16 cellular contexts compared by ENCODE assay signal in genomic region chr5:116824751-116825438, GRCh38.
DNase-seq lines count a peak whose midpoint lies in the region; ATAC-seq, FAIRE-seq and TF ChIP-seq lines count a peak whose summit lies in the region.
"Had no signal": no experiment of that assay in that cellular context is flagged by ENCODE, and none has a peak within 500 bp of the region (broad histone marks: within the 10 kb centered on the region; RNA-seq: fewer than 3 reads in every experiment).

No MANE protein-coding gene starts in this region.

- POLR2A ChIA-PET in MCF 10A (lab: Yijun Ruan, JAX): no interaction called here

- H3K4me1 ChIP-seq in mammary epithelial cell (ENCODE audit: insufficient read depth, low read length) (no peaks in the 10 kb centered on the region), iPS-20b (ENCODE audit: insufficient read depth, low read length) (peaks cover 28% of the 10 kb centered on the region), Karpas-422 (ENCODE audit: low read length) (no peaks in the 10 kb centered on the region)

- H3K9ac ChIP-seq in mammary epithelial cell (ENCODE audit: insufficient read depth, low read length) (no peak overlapping the region), iPS-20b (ENCODE audit: low read depth, low read length) (no peak overlapping the region), Karpas-422 (ENCODE audit: low read length) (no peak overlapping the region)

- WGBS in mammary epithelial cell (ENCODE audit: low coverage, missing lambda C conversion rate): 67% methylated on average over 3 of the region's 3 CpGs

- H3K27me3 ChIP-seq in mammary epithelial cell (ENCODE audit: insufficient read depth, low read length) (no peaks in the 10 kb centered on the region), bronchial epithelial cell (ENCODE audit: control insufficient read depth, insufficient read depth, low read length) (no peaks in the 10 kb centered on the region), iPS-20b (ENCODE audit: insufficient read depth, low read length) (no peaks in the 10 kb centered on the region), Karpas-422 (ENCODE audit: low read length) (no peaks in the 10 kb centered on the region)

- no peak overlapping the region for H3K27ac ChIP-seq in mammary epithelial cell (ENCODE audit: insufficient read depth, low read depth, low read length)
- peak overlapping the region; percentile 51 for H3K27ac ChIP-seq in iPS-20b (ENCODE audit: low read length)
- H3K27ac ChIP-seq in Karpas-422 (ENCODE audit: low read length): no peak overlapping the region
- H3K27ac ChIP-seq: 22Rv1 had no signal

- H3K27ac Mint-ChIP-seq in MCF 10A (ENCODE audit: low read depth, unreplicated experiment): no peak overlapping the region
- H3K27ac Mint-ChIP-seq in stimulated activated effector memory CD8-positive, alpha-beta T cell treated with anti-CD3 and anti-CD28 coated beads, Interleukin-12 subunit alpha, Interleukin-12 subunit beta, amount 100 ng/mL, for 72 hours: no peak overlapping the region
- H3K27ac Mint-ChIP-seq: CD14-positive monocyte; CD8-positive, alpha-beta T cell had no signal

- H2AFZ ChIP-seq in mammary epithelial cell (ENCODE audit: low read depth, low read length) (no peak overlapping the region), Karpas-422 (ENCODE audit: low read length) (no peak overlapping the region)

- no peaks in the 10 kb centered on the region for H3K4me1 Mint-ChIP-seq in MCF 10A (ENCODE audit: insufficient read depth, unreplicated experiment)
- H3K4me1 Mint-ChIP-seq in stimulated activated effector memory CD8-positive, alpha-beta T cell treated with anti-CD3 and anti-CD28 coated beads, Interleukin-12 subunit alpha, Interleukin-12 subunit beta, amount 100 ng/mL, for 72 hours: no peaks in the 10 kb centered on the region
- H3K4me1 Mint-ChIP-seq: CD14-positive monocyte had no signal

- H3K4me3 ChIP-seq in mammary epithelial cell (replicated peaks in 1 of 3; ENCODE audit: insufficient read depth in 1 of 3, low read depth in 2 of 3, low read length in 3 of 3) (no peak overlapping the region), bronchial epithelial cell (ENCODE audit: low read depth, low read length) (no peak overlapping the region), iPS-20b (ENCODE audit: low read length) (no peak overlapping the region), Karpas-422 (ENCODE audit: low read length) (no peak overlapping the region)
- H3K4me3 ChIP-seq: K562 had no signal

- intact Hi-C loops in mammary epithelial cell (cut with micrococcal nuclease): no loop called here
- intact Hi-C loops in MCF 10A (cut with micrococcal nuclease): no loop called here

- no peak overlapping the region for H3K4me3 Mint-ChIP-seq in MCF 10A (ENCODE audit: unreplicated experiment)
- H3K4me3 Mint-ChIP-seq in stimulated activated effector memory CD8-positive, alpha-beta T cell treated with anti-CD3 and anti-CD28 coated beads, Interleukin-12 subunit alpha, Interleukin-12 subunit beta, amount 100 ng/mL, for 72 hours: no peak overlapping the region
- H3K4me3 Mint-ChIP-seq: CD14-positive monocyte; CD8-positive, alpha-beta T cell had no signal

- H3K79me2 ChIP-seq in mammary epithelial cell (ENCODE audit: insufficient read depth, low read length) (no peaks in the 10 kb centered on the region), Karpas-422 (ENCODE audit: low read length) (no peaks in the 10 kb centered on the region)

- peak; percentile 21 for ATAC-seq in stimulated activated effector memory CD8-positive, alpha-beta T cell treated with anti-CD3 and anti-CD28 coated beads, Interleukin-12 subunit alpha, Interleukin-12 subunit beta, amount 100 ng/mL, for 72 hours
- no peak for ATAC-seq in GM19463 (IDR thresholded peaks at IDR 0.05; ENCODE audit: unreplicated experiment)
- ATAC-seq: CD8-positive, alpha-beta T cell; K562 had no signal

- H4K20me1 ChIP-seq in mammary epithelial cell (ENCODE audit: insufficient read depth, low read length) (no peaks in the 10 kb centered on the region), Karpas-422 (ENCODE audit: insufficient read depth, low read depth, low read length) (no peaks in the 10 kb centered on the region)

- no peaks in the 10 kb centered on the region for H3K27me3 Mint-ChIP-seq in MCF 10A (ENCODE audit: insufficient read depth, unreplicated experiment)

- dilution Hi-C loops in mammary epithelial cell (cut with HindIII; ENCODE audit: low sequenced_read_pairs): no loop called here

- CTCF ChIA-PET in mammary epithelial cell (lab: Charles Lee; ENCODE audit: low non-redundant PET): no interaction called here
- CTCF ChIA-PET in MCF 10A (lab: Yijun Ruan, JAX): interaction anchor here (1.0 kb wide), 1 partner anchor 23 kb away, joined by 3 read pairs; no protein-coding TSS in a partner anchor

- in situ Hi-C loops in mammary epithelial cell (cut with MboI; ENCODE audit: low sequenced_read_pairs in 2 of 2) (no loop called here), GM13976 (cut with MboI; ENCODE audit: low sequenced_read_pairs, unreplicated experiment) (no loop called here)

- H3K4me2 ChIP-seq in mammary epithelial cell (ENCODE audit: insufficient read depth, low read depth, low read length) (no peak overlapping the region), Karpas-422 (ENCODE audit: low read depth, low read length, poor library complexity, severe bottlenecking) (no peak overlapping the region)

- no peaks in the 10 kb centered on the region for H3K9me2 ChIP-seq in Karpas-422 (replicated peaks; ENCODE audit: insufficient read depth, low read length)

- no peak for FAIRE-seq in bronchial epithelial cell (lab: Jason Lieb, UNC)
- FAIRE-seq: D721Med, K562 had no signal

- no peak for TF ChIP-seq CTCF in mammary epithelial cell (conservative IDR thresholded peaks at IDR 0.05 in 1 of 2, IDR thresholded peaks at IDR 0.05 in 1 of 2; ENCODE audit: extremely low read depth in 1 of 2, insufficient read depth in 1 of 2, low read depth in 1 of 2, low read length in 2 of 2)
- TF ChIP-seq CTCF in MCF 10A (IDR thresholded peaks at IDR 0.05; ENCODE audit: unreplicated experiment): no peak
- TF ChIP-seq CTCF in bronchial epithelial cell (IDR thresholded peaks at IDR 0.05; ENCODE audit: insufficient read depth, low read length, severe bottlenecking): no peak
- no peak for TF ChIP-seq CTCF in GM13976 (IDR thresholded peaks at IDR 0.05; ENCODE audit: borderline replicate concordance, control extremely low read depth, extremely low read depth, insufficient read depth, missing control alignments)

- no peaks in the 10 kb centered on the region for H3K36me3 Mint-ChIP-seq in MCF 10A (ENCODE audit: insufficient read depth, unreplicated experiment)
- no peaks in the 10 kb centered on the region for H3K36me3 Mint-ChIP-seq in stimulated activated effector memory CD8-positive, alpha-beta T cell treated with anti-CD3 and anti-CD28 coated beads, Interleukin-12 subunit alpha, Interleukin-12 subunit beta, amount 100 ng/mL, for 72 hours
- H3K36me3 Mint-ChIP-seq: CD14-positive monocyte; CD8-positive, alpha-beta T cell had no signal

- DNase-seq in mammary epithelial cell: peak; percentile 1
- no peak for DNase-seq in MCF 10A (ENCODE audit: unreplicated experiment)
- peak; percentile 57 for DNase-seq in bronchial epithelial cell (ENCODE audit: low read depth)
- no peak for DNase-seq in stimulated activated effector memory CD8-positive, alpha-beta T cell treated with anti-CD3 and anti-CD28 coated beads, Interleukin-12 subunit alpha, Interleukin-12 subunit beta, amount 100 ng/mL, for 72 hours (ENCODE audit: low spot score in 2 of 2)
- no peak for DNase-seq in GM13976 (ENCODE audit: low spot score)
- DNase-seq in Karpas-422: no peak
- DNase-seq: CD8-positive, alpha-beta T cell; COR-L47; DND-41; GDM1 had no signal

- H3K9me3 Mint-ChIP-seq in MCF 10A (ENCODE audit: unreplicated experiment): no peaks in the 10 kb centered on the region
- H3K9me3 Mint-ChIP-seq in stimulated activated effector memory CD8-positive, alpha-beta T cell treated with anti-CD3 and anti-CD28 coated beads, Interleukin-12 subunit alpha, Interleukin-12 subunit beta, amount 100 ng/mL, for 72 hours: peaks cover 3% of the 10 kb centered on the region
- H3K9me3 Mint-ChIP-seq: CD8-positive, alpha-beta T cell had no signal

- H3K36me3 ChIP-seq in mammary epithelial cell (ENCODE audit: insufficient read depth, low read length) (no peaks in the 10 kb centered on the region), bronchial epithelial cell (ENCODE audit: control insufficient read depth, insufficient read depth, low read length) (no peaks in the 10 kb centered on the region), iPS-20b (ENCODE audit: insufficient read depth, low read depth, low read length) (no peaks in the 10 kb centered on the region), Karpas-422 (ENCODE audit: insufficient read depth, low read length) (no peaks in the 10 kb centered on the region)

- no peaks in the 10 kb centered on the region for H3K9me3 ChIP-seq in mammary epithelial cell (replicated peaks; ENCODE audit: insufficient read depth, low read length)
- H3K9me3 ChIP-seq in iPS-20b (ENCODE audit: insufficient read depth, low read depth, low read length): no peaks in the 10 kb centered on the region
- H3K9me3 ChIP-seq in Karpas-422 (ENCODE audit: low read length): no peaks in the 10 kb centered on the region

- no TSS peak for BruUV-seq in mammary epithelial cell (replicated peaks; lab: Mats Ljungman, UMichigan)
- BruUV-seq in MCF 10A (replicated peaks; lab: Mats Ljungman, UMichigan): no TSS peak

Comparison
In these comparisons a context has a peak if more than half of its experiments do, and no peak if none do; other contexts are left out.
1. DNase-seq: peak in mammary epithelial cell (single experiment) and bronchial epithelial cell (single experiment); none in MCF 10A (single experiment), stimulated activated effector memory CD8-positive, alpha-beta T cell treated with anti-CD3 and anti-CD28 coated beads, Interleukin-12 subunit alpha, Interleukin-12 subunit beta, amount 100 ng/mL, for 72 hours (0 of 2), GM13976 (single experiment) and Karpas-422 (single experiment).